ENCODE assay signal across 18 cellular contexts in the genomic region with DNA sequence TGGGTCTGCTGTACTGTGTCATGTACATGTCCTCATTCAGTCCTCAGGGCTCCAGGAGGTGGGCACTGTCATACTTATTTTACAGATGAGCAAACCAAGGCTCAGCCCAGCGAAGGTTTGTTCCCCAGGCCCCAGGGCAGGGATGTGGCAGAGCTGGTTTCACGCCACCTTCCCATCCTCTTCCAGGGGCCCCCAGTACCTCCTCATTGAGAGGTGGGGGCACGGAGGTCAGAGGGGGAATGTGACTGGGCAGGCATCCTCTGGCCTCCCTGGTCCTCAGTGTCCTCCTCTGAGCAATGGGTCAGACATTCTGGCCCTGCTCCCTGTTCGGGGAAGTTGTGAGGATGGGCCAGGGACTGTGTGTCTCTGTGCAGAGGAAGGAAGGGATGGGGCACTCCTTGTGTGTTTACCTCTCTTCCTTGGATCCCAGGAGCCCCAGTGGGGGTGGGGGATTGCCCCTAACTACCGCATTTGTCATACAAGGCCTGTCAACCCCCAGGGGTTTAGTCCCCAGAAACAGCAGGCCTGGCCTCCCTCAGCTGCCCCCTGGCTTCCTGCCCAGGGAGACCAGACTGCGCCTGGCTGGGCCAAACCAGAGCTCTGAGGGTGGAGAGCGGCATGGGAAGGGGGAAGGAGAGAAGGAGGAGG.
DNase-seq lines count a peak whose midpoint lies in the region; ATAC-seq and TF ChIP-seq lines count a peak whose summit lies in the region.
"Had no signal": no experiment of that assay in that cellular context is flagged by ENCODE, and none has a peak within 500 bp of the region (broad histone marks: within the 10 kb centered on the region; RNA-seq: fewer than 3 reads in every experiment).

No MANE protein-coding gene starts in this region.

- CTCF ChIA-PET in HEK293 (lab: Yijun Ruan, JAX) = interaction anchor here (0.6 to 3.1 kb wide), 4 partner anchors 13 to 75 kb away, joined by 3 to 22 read pairs (median 4); no protein-coding TSS in a partner anchor

- H3K27ac ChIP-seq in HEK293 (ENCODE audit: extremely low read depth, low read depth, low read length) = no peak overlapping the region
- H3K27ac ChIP-seq in OCI-LY3 (ENCODE audit: low read length) = no peak overlapping the region
- peak overlapping the region; percentile 87 for H3K27ac ChIP-seq in hepatocyte
- H3K27ac ChIP-seq in neuronal stem cell (replicated peaks; ENCODE audit: low read length) = no peak overlapping the region
- H3K27ac ChIP-seq in dorsolateral prefrontal cortex = peak overlapping the region in 2 of 59 donors; percentile 26 to 27
- H3K27ac ChIP-seq: GM23248, psoas muscle, tibial artery had no signal

- no peaks in the 10 kb centered on the region for H3K9me3 Mint-ChIP-seq in activated naive CD8-positive, alpha-beta T cell treated with anti-CD3 and anti-CD28 coated beads for 36 hours
- H3K9me3 Mint-ChIP-seq: activated CD4-positive, alpha-beta T cell treated with anti-CD3 and anti-CD28 coated beads, Interleukin-2, amount 10 ng/mL, durations not matched to agents 24 days and 14 days had no signal

- H3K14ac ChIP-seq in neuronal stem cell (ENCODE audit: low read length) = no peak overlapping the region

- peak overlapping the region; percentile 81 for H2BK15ac ChIP-seq in neuronal stem cell (ENCODE audit: low read length)

- H4K91ac ChIP-seq in neuronal stem cell (ENCODE audit: low read depth, low read length, poor library complexity) = no peak overlapping the region

- H2AFZ ChIP-seq in OCI-LY3 (ENCODE audit: low read depth, low read length) (peak overlapping the region; percentile 76; the same call in 1 of the 2 replicates), hepatocyte (no peak overlapping the region), neuronal stem cell (ENCODE audit: low read length) (peak overlapping the region; percentile 77)
- H2AFZ ChIP-seq: GM23248 had no signal

- 73% methylated on average over 7 of the region's 7 CpGs for WGBS in hepatocyte (ENCODE audit: low lambda C conversion rate, missing lambda C conversion rate)
- WGBS in neuronal stem cell (ENCODE audit: extremely low coverage in 2 of 2, insufficient read length in 2 of 2, insufficient replicate concordance in 1 of 2), 2 donors = no CpG with 5 or more reads among the region's 7 CpGs

- H3K4me3 ChIP-seq in HEK293 (ENCODE audit: low read depth, low read length) = no peak overlapping the region
- H3K4me3 ChIP-seq in OCI-LY3 (ENCODE audit: low read length) = no peak overlapping the region
- H3K4me3 ChIP-seq in hepatocyte = no peak overlapping the region
- no peak overlapping the region for H3K4me3 ChIP-seq in neuronal stem cell (ENCODE audit: low read length in 2 of 2)
- no peak overlapping the region for H3K4me3 ChIP-seq in dorsolateral prefrontal cortex
- H3K4me3 ChIP-seq: GM23248, psoas muscle, tibial artery had no signal

- no peaks in the 10 kb centered on the region for H3K4me1 ChIP-seq in HEK293 (ENCODE audit: control insufficient read depth, insufficient read depth, low read length)
- H3K4me1 ChIP-seq in OCI-LY3 (ENCODE audit: low read length) = 0 out of 2 replicates have a peak, but pooled peaks cover 4% of the 10 kb centered on the region
- H3K4me1 ChIP-seq in hepatocyte (ENCODE audit: insufficient read depth) = peaks cover 37% of the 10 kb centered on the region
- peaks cover 21 to 52% of the 10 kb centered on the region in 2 donors for H3K4me1 ChIP-seq in neuronal stem cell (ENCODE audit: control insufficient read depth in 2 of 2, insufficient read depth in 1 of 2, low read depth in 1 of 2, low read length in 2 of 2)
- H3K4me1 ChIP-seq: psoas muscle had no signal

- H3K9me3 ChIP-seq in HEK293 (ENCODE audit: control insufficient read depth, insufficient read depth, low read depth, low read length) (no peaks in the 10 kb centered on the region), OCI-LY3 (ENCODE audit: insufficient read depth, low read length) (no peaks in the 10 kb centered on the region), hepatocyte (ENCODE audit: low read depth) (no peaks in the 10 kb centered on the region), neuronal stem cell (replicated peaks in 1 of 2; ENCODE audit: control insufficient read depth in 2 of 2, insufficient read depth in 1 of 2, low read depth in 1 of 2, low read length in 2 of 2) (no peaks in the 10 kb centered on the region)
- H3K9me3 ChIP-seq: psoas muscle, tibial artery had no signal

- H4K8ac ChIP-seq in neuronal stem cell (ENCODE audit: low read depth, low read length) = no peak overlapping the region

- peak overlapping the region; percentile 34 for H2BK120ac ChIP-seq in neuronal stem cell (ENCODE audit: low read depth, low read length)

- H3K23ac ChIP-seq in neuronal stem cell (ENCODE audit: low read depth, low read length, poor library complexity) = no peak overlapping the region

- H3K27ac Mint-ChIP-seq in activated naive CD8-positive, alpha-beta T cell treated with anti-CD3 and anti-CD28 coated beads for 36 hours = no peak overlapping the region
- H3K27ac Mint-ChIP-seq: activated CD4-positive, alpha-beta T cell treated with anti-CD3 and anti-CD28 coated beads, Interleukin-2, amount 10 ng/mL, durations not matched to agents 24 days and 14 days had no signal

- H3K4me1 Mint-ChIP-seq in activated naive CD8-positive, alpha-beta T cell treated with anti-CD3 and anti-CD28 coated beads for 36 hours = no peaks in the 10 kb centered on the region
- H3K4me1 Mint-ChIP-seq: activated CD4-positive, alpha-beta T cell treated with anti-CD3 and anti-CD28 coated beads, Interleukin-2, amount 10 ng/mL, durations not matched to agents 24 days and 14 days had no signal

- DNase-seq in hepatocyte (ENCODE audit: low spot score) (no peak), neuronal stem cell (ENCODE audit: low spot score) (no peak), dorsolateral prefrontal cortex (no peak)
- DNase-seq in activated naive CD8-positive, alpha-beta T cell treated with anti-CD3 and anti-CD28 coated beads for 36 hours = no peak
- DNase-seq: activated CD4-positive, alpha-beta T cell treated with anti-CD3 and anti-CD28 coated beads, Interleukin-2, amount 10 ng/mL, durations not matched to agents 24 days and 14 days; DMS79; GM23248; NCI-H1092 treated with DMSO at 0.1 percent for 48 hours; NCI-H510A; psoas muscle; stimulated activated CD4-positive, alpha-beta T cell treated with anti-CD3 and anti-CD28 coated beads, Interleukin-4, amount 100 ng/mL, for 1 hour; stimulated activated naive CD8-positive, alpha-beta T cell treated with anti-CD3 and anti-CD28 coated beads, Interleukin-15, Interleukin-2, amounts not matched to agents 100 U/mL and 50 U/mL, for 24 hours; T-helper 1 cell; tibial artery had no signal

- H3K79me2 ChIP-seq in OCI-LY3 (ENCODE audit: low read length) (no peaks in the 10 kb centered on the region), hepatocyte (no peaks in the 10 kb centered on the region)

- intact Hi-C loops in dorsolateral prefrontal cortex (cut with DNase I) = no loop called here

- H4K20me1 ChIP-seq in OCI-LY3 (ENCODE audit: insufficient read depth, low read length) (no peaks in the 10 kb centered on the region), hepatocyte (ENCODE audit: insufficient read depth, poor library complexity, severe bottlenecking) (no peaks in the 10 kb centered on the region)

- H3K4me3 Mint-ChIP-seq in activated naive CD8-positive, alpha-beta T cell treated with anti-CD3 and anti-CD28 coated beads for 36 hours = no peak overlapping the region
- H3K4me3 Mint-ChIP-seq: activated CD4-positive, alpha-beta T cell treated with anti-CD3 and anti-CD28 coated beads, Interleukin-2, amount 10 ng/mL, durations not matched to agents 24 days and 14 days had no signal

- H3K36me3 ChIP-seq in HEK293 (ENCODE audit: control insufficient read depth in 2 of 2, insufficient read depth in 1 of 2, low read length in 2 of 2) (no peaks in the 10 kb centered on the region), OCI-LY3 (replicated peaks; ENCODE audit: low read depth, low read length) (no peaks in the 10 kb centered on the region), hepatocyte (replicated peaks; ENCODE audit: insufficient read depth, low read depth) (no peaks in the 10 kb centered on the region), neuronal stem cell (replicated peaks in 1 of 2; ENCODE audit: control insufficient read depth in 2 of 2, insufficient read depth in 2 of 2, low read length in 2 of 2) (no peaks in the 10 kb centered on the region)
- H3K36me3 ChIP-seq: tibial artery had no signal

- H3K27me3 ChIP-seq in OCI-LY3 (ENCODE audit: low read depth, low read length) (no peaks in the 10 kb centered on the region), hepatocyte (no peaks in the 10 kb centered on the region), neuronal stem cell (ENCODE audit: control insufficient read depth in 3 of 3, insufficient read depth in 3 of 3, low read depth in 1 of 3, low read length in 3 of 3) (peaks cover 0 to 3% (median 0%) of the 10 kb centered on the region in 3 experiments), dorsolateral prefrontal cortex (no peaks in the 10 kb centered on the region)
- H3K27me3 ChIP-seq: tibial artery had no signal

- no peaks in the 10 kb centered on the region for H3K27me3 Mint-ChIP-seq in activated naive CD8-positive, alpha-beta T cell treated with anti-CD3 and anti-CD28 coated beads for 36 hours

- ATAC-seq in HG02981 (IDR thresholded peaks at IDR 0.05; ENCODE audit: unreplicated experiment) = no peak
- ATAC-seq: esophagus mucosa; psoas muscle; stimulated activated naive CD8-positive, alpha-beta T cell treated with anti-CD3 and anti-CD28 coated beads, Interleukin-15, Interleukin-2, amounts not matched to agents 100 U/mL and 50 U/mL, for 24 hours had no signal

- peak overlapping the region; percentile 89 for H2AK5ac ChIP-seq in neuronal stem cell (ENCODE audit: low read depth, low read length)

- no peaks in the 10 kb centered on the region for H3K9me2 ChIP-seq in hepatocyte (replicated peaks; ENCODE audit: insufficient read depth)

- H3K18ac ChIP-seq in neuronal stem cell (ENCODE audit: low read length) = peak overlapping the region; percentile 72

- no peaks in the 10 kb centered on the region for H3K36me3 Mint-ChIP-seq in activated naive CD8-positive, alpha-beta T cell treated with anti-CD3 and anti-CD28 coated beads for 36 hours

- POLR2A ChIA-PET in HEK293 (lab: Yijun Ruan, JAX) = no interaction called here

- no peak overlapping the region for H2BK12ac ChIP-seq in neuronal stem cell (ENCODE audit: low read length)

- H3K9ac ChIP-seq in OCI-LY3 (ENCODE audit: low read length) (no peak overlapping the region), neuronal stem cell (ENCODE audit: low read depth, low read length, poor library complexity) (no peak overlapping the region)
- H3K9ac ChIP-seq: GM23248 had no signal

- no peak overlapping the region for H2BK5ac ChIP-seq in neuronal stem cell (ENCODE audit: low read length)

- no peaks in the 10 kb centered on the region for H3K79me1 ChIP-seq in neuronal stem cell (ENCODE audit: low read depth, low read length)

- peak overlapping the region; percentile 71 for H3K4ac ChIP-seq in neuronal stem cell (ENCODE audit: low read length)

- TF ChIP-seq CTCF in HEK293 (tag by site-specific recombination; IDR thresholded peaks at IDR 0.05) (no peak), OCI-LY3 (IDR thresholded peaks at IDR 0.05; ENCODE audit: low read depth, low read length) (no peak), hepatocyte (IDR thresholded peaks at IDR 0.05; ENCODE audit: poor library complexity) (no peak), dorsolateral prefrontal cortex (IDR thresholded peaks at IDR 0.05 in 54 of 56, conservative IDR thresholded peaks at IDR 0.05 in 2 of 56; ENCODE audit: low read depth in 1 of 56, partially characterized antibody in 56 of 56) (no peak)

- H3K4me2 ChIP-seq in OCI-LY3 (ENCODE audit: low read length) (no peak overlapping the region), hepatocyte (peak overlapping the region; percentile 46), neuronal stem cell (ENCODE audit: insufficient read depth, low read length, poor library complexity, severe bottlenecking) (no peak overlapping the region)
